8 cellular contexts compared by ENCODE assay signal in genomic region chr21:16420086-16420724, GRCh38.
DNase-seq lines count a peak whose midpoint lies in the region; ATAC-seq and TF ChIP-seq lines count a peak whose summit lies in the region.

No MANE protein-coding gene starts in this region.

- ATAC-seq in HG03442 (IDR thresholded peaks at IDR 0.05; ENCODE audit: unreplicated experiment) (no peak), HG03159 (IDR thresholded peaks at IDR 0.05; ENCODE audit: unreplicated experiment) (no peak)

- no peak for TF ChIP-seq CTCF in fibroblast of pulmonary artery (IDR thresholded peaks at IDR 0.05; ENCODE audit: low read length, missing control alignments)

- H3K4me3 ChIP-seq in fibroblast of pulmonary artery (replicated peaks; ENCODE audit: low read depth, low read length) = peak overlapping the region; percentile 69

- peak; percentile 38 for DNase-seq in DMS153 treated with DMSO at 0.1 percent for 48 hours (lab: John Stamatoyannopoulos, UW; ENCODE audit: unreplicated experiment)
- peak; percentile 72 for DNase-seq in OCI-M1 (lab: John Stamatoyannopoulos, UW)
- peak; percentile 80 for DNase-seq in fibroblast of pulmonary artery (ENCODE audit: low read depth)
- peak in 6 of 10 donors; percentile 15 to 69 (median 40) for DNase-seq in posterior cingulate gyrus
- DNase-seq in mesenteric fat pad (ENCODE audit: low spot score) = no peak
- no peak for DNase-seq in effector CD8-positive, alpha-beta T cell (lab: John Stamatoyannopoulos, UW)

- intact Hi-C loops in posterior cingulate gyrus (cut with DNase I) = loop anchor here (5.0 kb wide), 1 partner anchor 348 kb away; no protein-coding TSS in a partner anchor

Comparison
In these comparisons a context has a peak if more than half of its experiments do, and no peak if none do; other contexts are left out.
1. DNase-seq: peak in DMS153 treated with DMSO at 0.1 percent for 48 hours (single experiment), OCI-M1 (single experiment), fibroblast of pulmonary artery (single experiment) and posterior cingulate gyrus (6 of 10); none in mesenteric fat pad (single experiment) and effector CD8-positive, alpha-beta T cell (single experiment).